ENCODE assay signal across 19 cellular contexts in genomic region chr11:112042961-112043304, GRCh38. TPM values are rescaled to one million over a fixed set of nuclear protein-coding genes. Genes with fewer than 3 reads are reported as not detected.
A peak's percentile ranks its signal among the peaks of the same experiment; 100 is the strongest.
DNase-seq lines count a peak whose midpoint lies in the region; ATAC-seq and TF ChIP-seq lines count a peak whose summit lies in the region.
"Had no signal": no experiment of that assay in that cellular context is flagged by ENCODE, and none has a peak within 500 bp of the region (broad histone marks: within the 10 kb centered on the region; RNA-seq: fewer than 3 reads in every experiment).

No MANE protein-coding gene starts in this region.

- 0 out of 2 replicates have a peak overlapping the region, but pooled peaks have one; percentile 52 for H3K27ac ChIP-seq in GM23248
- H3K27ac ChIP-seq: BLaER1 treated with 17β-estradiol and CSF1 and Interleukin-3, amounts not matched to agents 10 nM and 100 nM; RWPE1 had no signal

- DNase-seq in activated naive CD4-positive, alpha-beta T cell treated with anti-CD3 and anti-CD28 coated beads, Interleukin-2, amount 50 U/mL, for 72 hours (ENCODE audit: low spot score in 2 of 2), result no peak
- DNase-seq in GM23248 (no peak), memory B cell (ENCODE audit: low spot score in 2 of 2) (no peak), dedifferentiated amniotic fluid mesenchymal stem cell (ENCODE audit: extremely low spot score) (no peak), Calu3 (no peak)
- DNase-seq in activated naive CD8-positive, alpha-beta T cell treated with anti-CD3 and anti-CD28 coated beads, Interleukin-2, amount 50 U/mL, for 24 hours, result no peak
- DNase-seq: AML-193; CD4-positive, alpha-beta T cell; GOT3; MG63; NCI-H2029; NCI-H69; SHP77 had no signal

- 72 to 79% methylated on average over 2 of the region's 2 CpGs for WGBS in GM23248 (ENCODE audit: low coverage in 1 of 2, low lambda C conversion rate in 2 of 2, missing lambda C conversion rate in 2 of 2), 2 experiments

- no peaks in the 10 kb centered on the region for H3K27me3 ChIP-seq in GM23248 (replicated peaks; ENCODE audit: insufficient read depth)
- H3K27me3 ChIP-seq: BLaER1 treated with 17β-estradiol and CSF1 and Interleukin-3, amounts not matched to agents 10 nM and 100 nM; MG63 had no signal

- H3K36me3 ChIP-seq in GM23248 (ENCODE audit: low read depth), result peaks cover 34% of the 10 kb centered on the region; the same call in 1 of the 2 replicates

- in situ Hi-C loops in GM23248 (cut with MboI), result no loop called here

- no peak overlapping the region for H2AFZ ChIP-seq in GM23248

- H3K4me2 ChIP-seq in GM23248 (ENCODE audit: unreplicated experiment), result no peak overlapping the region

- intact Hi-C loops in Calu3 (cut with micrococcal nuclease; ENCODE audit: unreplicated experiment), result no loop called here

- BruUV-seq in Calu3 (replicated peaks; lab: Mats Ljungman, UMichigan), result no TSS peak

- H3K9me3 ChIP-seq in GM23248 (ENCODE audit: low read depth), result no peaks in the 10 kb centered on the region
- H3K9me3 ChIP-seq: HAP-1 had no signal

- TF ChIP-seq CTCF in Calu3 (IDR thresholded peaks at IDR 0.05; ENCODE audit: unreplicated experiment), result no peak

- ATAC-seq in activated naive CD4-positive, alpha-beta T cell treated with anti-CD3 and anti-CD28 coated beads, Interleukin-2, amount 50 U/mL, for 72 hours, result no peak
- ATAC-seq in activated naive CD8-positive, alpha-beta T cell treated with anti-CD3 and anti-CD28 coated beads, Interleukin-2, amount 50 U/mL, for 24 hours, result no peak
- no peak for ATAC-seq in memory B cell (ENCODE audit: low read depth)
- no peak for ATAC-seq in HG02678 (IDR thresholded peaks at IDR 0.05; ENCODE audit: unreplicated experiment)
- ATAC-seq: Panc1 had no signal

- H3F3A ChIP-seq in GM23248 (ENCODE audit: insufficient read depth), result peaks cover 27% of the 10 kb centered on the region

- CTCF ChIA-PET in Calu3 (lab: Charles Lee), result no interaction called here

- H3K27ac Mint-ChIP-seq in activated naive CD4-positive, alpha-beta T cell treated with anti-CD3 and anti-CD28 coated beads, Interleukin-2, amount 50 U/mL, for 24 hours, result peak overlapping the region; percentile 17
- H3K27ac Mint-ChIP-seq in activated naive CD4-positive, alpha-beta T cell treated with anti-CD3 and anti-CD28 coated beads, Interleukin-2, amount 50 U/mL, for 72 hours, result no peak overlapping the region
- H3K27ac Mint-ChIP-seq in activated naive CD8-positive, alpha-beta T cell treated with anti-CD3 and anti-CD28 coated beads, Interleukin-2, amount 50 U/mL, for 24 hours, result peak overlapping the region; percentile 59
- peak overlapping the region; percentile 24 for H3K27ac Mint-ChIP-seq in memory B cell
- no peak overlapping the region for H3K27ac Mint-ChIP-seq in Calu3 (ENCODE audit: unreplicated experiment)
- H3K27ac Mint-ChIP-seq: CD4-positive, alpha-beta T cell had no signal

- no peaks in the 10 kb centered on the region for H3K9me3 Mint-ChIP-seq in activated naive CD4-positive, alpha-beta T cell treated with anti-CD3 and anti-CD28 coated beads, Interleukin-2, amount 50 U/mL, for 24 hours
- no peaks in the 10 kb centered on the region for H3K9me3 Mint-ChIP-seq in activated naive CD4-positive, alpha-beta T cell treated with anti-CD3 and anti-CD28 coated beads, Interleukin-2, amount 50 U/mL, for 72 hours
- no peaks in the 10 kb centered on the region for H3K9me3 Mint-ChIP-seq in activated naive CD8-positive, alpha-beta T cell treated with anti-CD3 and anti-CD28 coated beads, Interleukin-2, amount 50 U/mL, for 24 hours
- H3K9me3 Mint-ChIP-seq in memory B cell (no peaks in the 10 kb centered on the region), Calu3 (ENCODE audit: low read depth, unreplicated experiment) (no peaks in the 10 kb centered on the region)
- H3K9me3 Mint-ChIP-seq: CD4-positive, alpha-beta T cell had no signal

- H3K4me1 ChIP-seq in GM23248 (ENCODE audit: insufficient read depth), result peaks cover 11% of the 10 kb centered on the region
- H3K4me1 ChIP-seq: HAP-1 had no signal

- peaks cover 35% of the 10 kb centered on the region for H3K4me1 Mint-ChIP-seq in activated naive CD4-positive, alpha-beta T cell treated with anti-CD3 and anti-CD28 coated beads, Interleukin-2, amount 50 U/mL, for 24 hours
- H3K4me1 Mint-ChIP-seq in activated naive CD8-positive, alpha-beta T cell treated with anti-CD3 and anti-CD28 coated beads, Interleukin-2, amount 50 U/mL, for 24 hours, result peaks cover 22% of the 10 kb centered on the region
- H3K4me1 Mint-ChIP-seq in memory B cell (peaks cover 3% of the 10 kb centered on the region), Calu3 (ENCODE audit: low read depth, unreplicated experiment) (peaks cover 11% of the 10 kb centered on the region)

- H3K4me3 Mint-ChIP-seq in activated naive CD4-positive, alpha-beta T cell treated with anti-CD3 and anti-CD28 coated beads, Interleukin-2, amount 50 U/mL, for 24 hours, result no peak overlapping the region
- H3K4me3 Mint-ChIP-seq in activated naive CD8-positive, alpha-beta T cell treated with anti-CD3 and anti-CD28 coated beads, Interleukin-2, amount 50 U/mL, for 24 hours, result no peak overlapping the region
- H3K4me3 Mint-ChIP-seq in memory B cell (no peak overlapping the region), Calu3 (ENCODE audit: low read depth, unreplicated experiment) (no peak overlapping the region)
- H3K4me3 Mint-ChIP-seq: CD4-positive, alpha-beta T cell had no signal

- peaks cover 36% of the 10 kb centered on the region for H3K36me3 Mint-ChIP-seq in activated naive CD4-positive, alpha-beta T cell treated with anti-CD3 and anti-CD28 coated beads, Interleukin-2, amount 50 U/mL, for 24 hours
- H3K36me3 Mint-ChIP-seq in activated naive CD4-positive, alpha-beta T cell treated with anti-CD3 and anti-CD28 coated beads, Interleukin-2, amount 50 U/mL, for 72 hours, result peaks cover 0 to 27% of the 10 kb centered on the region in 2 donors
- peaks cover 68% of the 10 kb centered on the region for H3K36me3 Mint-ChIP-seq in activated naive CD8-positive, alpha-beta T cell treated with anti-CD3 and anti-CD28 coated beads, Interleukin-2, amount 50 U/mL, for 24 hours (ENCODE audit: low read depth)
- H3K36me3 Mint-ChIP-seq in memory B cell (peaks cover 32% of the 10 kb centered on the region), Calu3 (ENCODE audit: insufficient read depth, unreplicated experiment) (peaks cover 24% of the 10 kb centered on the region)

- H4K20me1 ChIP-seq in GM23248 (ENCODE audit: insufficient read depth), result no peaks in the 10 kb centered on the region

- H3K9me2 ChIP-seq in GM23248 (ENCODE audit: insufficient read depth), result no peaks in the 10 kb centered on the region

- H3K9ac ChIP-seq in GM23248, result no peak overlapping the region
- H3K9ac ChIP-seq: BLaER1 treated with 17β-estradiol and CSF1 and Interleukin-3, amounts not matched to agents 10 nM and 100 nM had no signal

- H3K79me2 ChIP-seq in GM23248 (ENCODE audit: insufficient read depth), result no peaks in the 10 kb centered on the region

- H3K4me3 ChIP-seq in GM23248, result no peak overlapping the region
- H3K4me3 ChIP-seq: BLaER1 treated with 17β-estradiol and CSF1 and Interleukin-3, amounts not matched to agents 10 nM and 100 nM; HAP-1; MG63 had no signal

- no peaks in the 10 kb centered on the region for H3K27me3 Mint-ChIP-seq in activated naive CD4-positive, alpha-beta T cell treated with anti-CD3 and anti-CD28 coated beads, Interleukin-2, amount 50 U/mL, for 24 hours
- no peaks in the 10 kb centered on the region for H3K27me3 Mint-ChIP-seq in activated naive CD8-positive, alpha-beta T cell treated with anti-CD3 and anti-CD28 coated beads, Interleukin-2, amount 50 U/mL, for 24 hours
- no peaks in the 10 kb centered on the region for H3K27me3 Mint-ChIP-seq in memory B cell
- no peaks in the 10 kb centered on the region for H3K27me3 Mint-ChIP-seq in Calu3 (ENCODE audit: unreplicated experiment)
- H3K27me3 Mint-ChIP-seq: CD4-positive, alpha-beta T cell had no signal

RNA-seq across cellular contexts. Expression of gene DLAT, which starts 17.7 kb away (rescaled TPM):
- 10 to 100 TPM; 37.4 to 46.4 TPM for total RNA-seq in activated naive CD4-positive, alpha-beta T cell treated with anti-CD3 and anti-CD28 coated beads, Interleukin-2, amount 50 U/mL, for 72 hours
- total RNA-seq in GM23248 (2014; rRNA removed; shearing (Covaris generic)), result 32.3 and 35.7 TPM in 2 replicates
- 33.4 and 36.0 TPM in 2 replicates for polyA plus RNA-seq in GM23248 (2016; fragmentation: Nextera tagmentation; extraction: Ambion mirVana)
- 25.4 and 27.4 TPM in 2 replicates for total RNA-seq in Calu3 (2022)

RNA-seq across cellular contexts. Expression of gene PIH1D2, which starts 30.9 kb away (rescaled TPM):
- 1 to 10 TPM; 1.2 to 2.5 TPM for total RNA-seq in activated naive CD4-positive, alpha-beta T cell treated with anti-CD3 and anti-CD28 coated beads, Interleukin-2, amount 50 U/mL, for 72 hours
- 0.86 and 1.0 TPM in 2 replicates for total RNA-seq in GM23248 (2014; rRNA removed; shearing (Covaris generic))
- polyA plus RNA-seq in GM23248 (2016; fragmentation: Nextera tagmentation; extraction: Ambion mirVana), result 2.2 and 2.3 TPM in 2 replicates
- total RNA-seq in Calu3 (2022), result 1.6 and 2.2 TPM in 2 replicates
- total RNA-seq: CD4-positive, alpha-beta T cell had no signal

RNA-seq across cellular contexts. Expression of gene NKAPD1, which starts 31.2 kb away (rescaled TPM):
- 10 to 100 TPM; 16.9 to 20.1 TPM for total RNA-seq in activated naive CD4-positive, alpha-beta T cell treated with anti-CD3 and anti-CD28 coated beads, Interleukin-2, amount 50 U/mL, for 72 hours
- 20.6 and 39.4 TPM in 2 replicates for total RNA-seq in GM23248 (2014; rRNA removed; shearing (Covaris generic))
- 26.1 and 28.1 TPM in 2 replicates for polyA plus RNA-seq in GM23248 (2016; fragmentation: Nextera tagmentation; extraction: Ambion mirVana)
- total RNA-seq in Calu3 (2022), result 13.0 and 14.7 TPM in 2 replicates

RNA-seq across cellular contexts. Expression of gene TIMM8B, which starts 43.6 kb away (rescaled TPM):
- total RNA-seq in activated naive CD4-positive, alpha-beta T cell treated with anti-CD3 and anti-CD28 coated beads, Interleukin-2, amount 50 U/mL, for 72 hours, result 10 to 100 TPM; 33.5 to 49.4 TPM
- total RNA-seq in GM23248 (2014; rRNA removed; shearing (Covaris generic)), result 27.1 and 33.8 TPM in 2 replicates
- polyA plus RNA-seq in GM23248 (2016; fragmentation: Nextera tagmentation; extraction: Ambion mirVana), result 103 and 106 TPM in 2 replicates
- 33.2 and 36.7 TPM in 2 replicates for total RNA-seq in Calu3 (2022)

RNA-seq across cellular contexts. Expression of gene SDHD, which starts 43.7 kb away (rescaled TPM):
- total RNA-seq in activated naive CD4-positive, alpha-beta T cell treated with anti-CD3 and anti-CD28 coated beads, Interleukin-2, amount 50 U/mL, for 72 hours, result 100 to 1,000 TPM; 106 to 115 TPM
- total RNA-seq in GM23248 (2014; rRNA removed; shearing (Covaris generic)), result 108 and 141 TPM in 2 replicates
- 185 and 186 TPM in 2 replicates for polyA plus RNA-seq in GM23248 (2016; fragmentation: Nextera tagmentation; extraction: Ambion mirVana)
- total RNA-seq in Calu3 (2022), result 56.6 and 59.1 TPM in 2 replicates

Comparison
In these comparisons a context has a peak if more than half of its experiments do, and no peak if none do; other contexts are left out.
1. H3K27ac Mint-ChIP-seq: peak in activated naive CD4-positive, alpha-beta T cell treated with anti-CD3 and anti-CD28 coated beads, Interleukin-2, amount 50 U/mL, for 24 hours (single experiment), activated naive CD8-positive, alpha-beta T cell treated with anti-CD3 and anti-CD28 coated beads, Interleukin-2, amount 50 U/mL, for 24 hours (single experiment) and memory B cell (single experiment); none in activated naive CD4-positive, alpha-beta T cell treated with anti-CD3 and anti-CD28 coated beads, Interleukin-2, amount 50 U/mL, for 72 hours (0 of 2) and Calu3 (single experiment).